Comparison of ENCODE assay signal across 8 cellular contexts in the genomic region with DNA sequence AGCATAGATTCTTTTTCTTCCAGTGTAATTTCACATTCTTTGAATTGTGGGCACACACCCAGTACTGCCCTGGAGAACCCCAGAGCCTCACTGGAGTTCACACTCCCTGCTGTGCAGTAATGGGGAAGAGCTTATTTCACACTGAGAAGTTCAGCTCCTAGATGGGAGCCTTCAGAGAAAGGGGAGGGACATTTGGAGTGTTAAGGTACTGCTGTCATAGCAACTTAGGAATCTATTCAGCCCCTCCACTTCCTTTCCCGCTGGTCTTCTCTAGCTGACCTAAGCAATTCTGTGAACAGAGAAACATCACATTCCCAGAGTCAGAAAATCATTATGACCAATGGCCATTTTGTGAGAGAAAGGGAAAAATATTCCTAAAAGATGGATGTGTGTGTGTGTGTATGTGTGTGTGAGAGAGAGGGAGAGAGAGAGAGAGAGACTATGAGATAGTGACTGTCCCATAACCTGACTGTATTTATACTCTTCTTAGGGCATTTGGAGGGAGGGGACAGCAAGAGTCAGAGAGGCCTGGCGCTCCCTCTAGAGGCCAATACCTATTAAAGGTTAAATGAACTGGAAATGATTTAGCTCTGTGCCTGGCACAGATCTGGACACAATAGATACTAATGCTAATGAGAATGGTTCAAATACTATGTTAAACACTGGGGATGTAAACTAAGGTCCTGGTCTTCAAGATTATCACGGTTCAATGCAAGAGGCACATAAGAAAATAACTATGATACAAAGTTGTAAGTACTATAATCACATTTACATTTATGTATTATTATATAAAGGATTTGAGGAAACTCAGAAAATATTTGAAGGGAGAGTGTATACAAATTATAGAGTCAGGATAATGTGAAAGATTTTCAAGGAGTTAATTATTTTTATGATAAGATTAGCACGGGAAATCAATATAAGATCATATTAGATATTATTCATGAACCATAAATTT. TPM values are rescaled to one million over a fixed set of nuclear protein-coding genes. Genes with fewer than 3 reads are reported as not detected.
A peak's percentile ranks its signal among the peaks of the same experiment; 100 is the strongest.
DNase-seq lines count a peak whose midpoint lies in the region; ATAC-seq and TF ChIP-seq lines count a peak whose summit lies in the region.

No MANE protein-coding gene starts in this region.

- TF ChIP-seq POLR2A in gastroesophageal sphincter (IDR thresholded peaks at IDR 0.05): no peak
- TF ChIP-seq POLR2A in ovary (IDR thresholded peaks at IDR 0.05): no peak

- TF ChIP-seq EP300 in gastroesophageal sphincter (IDR thresholded peaks at IDR 0.05): no peak
- TF ChIP-seq EP300 in ovary (IDR thresholded peaks at IDR 0.05): no peak

- WGBS in gastroesophageal sphincter (ENCODE audit: low coverage in 1 of 2), 2 donors: 32 to 39% methylated on average over 4 of the region's 4 CpGs
- 34 to 46% (median 41%) methylated on average over 4 of the region's 4 CpGs for WGBS in ovary, 3 donors

- DNase-seq in DMS53 (lab: John Stamatoyannopoulos, UW) (peak; percentile 89), NCI-H526 (lab: John Stamatoyannopoulos, UW) (peak; percentile 26 to 75), activated T-cell treated with anti-CD3 and anti-CD28 coated beads for 4 hours (peak; percentile 15), ovary (peak in 1 of 5 donors; percentile 25), T1000 (lab: John Stamatoyannopoulos, UW) (no peak)

- H3K36me3 ChIP-seq in gastroesophageal sphincter (no peaks in the 10 kb centered on the region), ovary (no peaks in the 10 kb centered on the region)

- H3K27me3 ChIP-seq in gastroesophageal sphincter: no peaks in the 10 kb centered on the region
- H3K27me3 ChIP-seq in ovary: no peaks in the 10 kb centered on the region

- H3K27ac ChIP-seq in gastroesophageal sphincter: no peak overlapping the region
- no peak overlapping the region for H3K27ac ChIP-seq in ovary

- intact Hi-C loops in ovary (cut with DNase I): no loop called here

- peaks cover 0 to 14% (median 0%) of the 10 kb centered on the region in 3 donors for H3K4me1 ChIP-seq in gastroesophageal sphincter
- peaks cover 3% of the 10 kb centered on the region for H3K4me1 ChIP-seq in ovary (ENCODE audit: insufficient read depth)

- ATAC-seq in GM19463 (IDR thresholded peaks at IDR 0.05; ENCODE audit: unreplicated experiment): peak; percentile 86
- peak; percentile 94 for ATAC-seq in HG03457 (IDR thresholded peaks at IDR 0.05; ENCODE audit: unreplicated experiment)
- peak; percentile 65 for ATAC-seq in gastroesophageal sphincter

- peak; percentile 16 to 60 (median 25) for TF ChIP-seq CTCF in gastroesophageal sphincter (IDR thresholded peaks at IDR 0.05)
- peak in 2 of 3 donors; percentile 15 to 20 for TF ChIP-seq CTCF in ovary (IDR thresholded peaks at IDR 0.05)

- no peak overlapping the region for H3K4me3 ChIP-seq in gastroesophageal sphincter
- no peak overlapping the region for H3K4me3 ChIP-seq in ovary

- H3K9me3 ChIP-seq in gastroesophageal sphincter: no peaks in the 10 kb centered on the region
- H3K9me3 ChIP-seq in ovary: no peaks in the 10 kb centered on the region

RNA-seq across cellular contexts. Expression of a gene that starts 41.5 kb away (rescaled TPM):
- total RNA-seq in gastroesophageal sphincter (10 to 100 TPM; 49.0 to 63.6 (median 49.7) TPM), ovary (10 to 100 TPM; 33.0 to 54.8 (median 43.3) TPM)
- polyA plus RNA-seq in ovary: 10 to 100 TPM; 16.8 to 24.7 TPM
